ENCODE assay signal across 28 cellular contexts in genomic region chr6:119052985-119053384, GRCh38. TPM values are rescaled to one million over a fixed set of nuclear protein-coding genes. Genes with fewer than 3 reads are reported as not detected.
A peak's percentile ranks its signal among the peaks of the same experiment; 100 is the strongest.
DNase-seq lines count a peak whose midpoint lies in the region; ATAC-seq and TF ChIP-seq lines count a peak whose summit lies in the region.
"Had no signal": no experiment of that assay in that cellular context is flagged by ENCODE, and none has a peak within 500 bp of the region (broad histone marks: within the 10 kb centered on the region; RNA-seq: fewer than 3 reads in every experiment).

No MANE protein-coding gene starts in this region.

- WGBS in hepatocyte (ENCODE audit: low lambda C conversion rate, missing lambda C conversion rate) = 69% methylated on average over 1 of the region's 1 CpG

- no peak for DNase-seq in activated T-cell treated with anti-CD3 and anti-CD28 coated beads, Interleukin-2, amount 50 U/mL, for 72 hours
- no peak for DNase-seq in activated T-cell treated with anti-CD3 and anti-CD28 coated beads, Interleukin-2, amount 50 U/mL, for 48 hours
- no peak for DNase-seq in stimulated activated effector memory CD8-positive, alpha-beta T cell treated with anti-CD3 and anti-CD28 coated beads, Interleukin-12 subunit alpha, Interleukin-12 subunit beta, amount 100 ng/mL, for 72 hours (ENCODE audit: low spot score in 2 of 2)
- no peak for DNase-seq in PC-9
- DNase-seq in hepatocyte (ENCODE audit: low spot score) = no peak
- DNase-seq: ACHN; activated CD4-positive, CD25-positive, alpha-beta regulatory T cell; amygdala; brain microvascular endothelial cell; EL; GOT3; lower lobe of right lung; MG63; NCI-H1930; NCI-H524; nucleus accumbens; thyroid gland; uterus had no signal

- TF ChIP-seq CTCF in PC-9 (conservative IDR thresholded peaks at IDR 0.05) (no peak), hepatocyte (IDR thresholded peaks at IDR 0.05; ENCODE audit: poor library complexity) (no peak)

- H3K79me2 ChIP-seq in PC-9 (ENCODE audit: low read depth) (no peaks in the 10 kb centered on the region), hepatocyte (no peaks in the 10 kb centered on the region)

- H3K27ac ChIP-seq in PC-9 = no peak overlapping the region
- no peak overlapping the region for H3K27ac ChIP-seq in hepatocyte
- H3K27ac ChIP-seq: brain microvascular endothelial cell, gastroesophageal sphincter, HL-60, KMS-11, lower lobe of right lung, prostate gland, thyroid gland, uterus had no signal

- CTCF ChIA-PET in PC-9 (lab: Charles Lee) = no interaction called here

- BruUV-seq in PC-9 (replicated peaks; lab: Mats Ljungman, UMichigan) = no TSS peak

- H3K9me2 ChIP-seq in PC-9 (ENCODE audit: insufficient read depth) (no peaks in the 10 kb centered on the region), hepatocyte (replicated peaks; ENCODE audit: insufficient read depth) (no peaks in the 10 kb centered on the region)

- no peak overlapping the region for H3K27ac Mint-ChIP-seq in activated T-cell treated with anti-CD3 and anti-CD28 coated beads, Interleukin-2, amount 50 U/mL, for 72 hours
- no peak overlapping the region for H3K27ac Mint-ChIP-seq in stimulated activated effector memory CD8-positive, alpha-beta T cell treated with anti-CD3 and anti-CD28 coated beads, Interleukin-12 subunit alpha, Interleukin-12 subunit beta, amount 100 ng/mL, for 72 hours
- H3K27ac Mint-ChIP-seq: B cell had no signal

- no peaks in the 10 kb centered on the region for H3K4me1 ChIP-seq in PC-9 (replicated peaks; ENCODE audit: insufficient read depth)
- H3K4me1 ChIP-seq in hepatocyte (ENCODE audit: insufficient read depth) = no peaks in the 10 kb centered on the region
- H3K4me1 ChIP-seq: gastroesophageal sphincter, lower lobe of right lung, prostate gland, thyroid gland, uterus had no signal

- ATAC-seq in activated T-cell treated with anti-CD3 and anti-CD28 coated beads, Interleukin-2, amount 50 U/mL, for 72 hours (replicated peaks in 1 of 2) = peak; percentile 71
- peak; percentile 49 for ATAC-seq in GM19438 (IDR thresholded peaks at IDR 0.05; ENCODE audit: low read depth, unreplicated experiment)
- ATAC-seq in HG03520 (IDR thresholded peaks at IDR 0.05; ENCODE audit: unreplicated experiment) = peak; percentile 22
- ATAC-seq in stimulated activated effector memory CD8-positive, alpha-beta T cell treated with anti-CD3 and anti-CD28 coated beads, Interleukin-12 subunit alpha, Interleukin-12 subunit beta, amount 100 ng/mL, for 72 hours = peak; percentile 65
- ATAC-seq: gastroesophageal sphincter, lower lobe of right lung, sciatic nerve had no signal

- peaks cover 0 to 5% of the 10 kb centered on the region in 2 donors for H3K36me3 Mint-ChIP-seq in activated T-cell treated with anti-CD3 and anti-CD28 coated beads, Interleukin-2, amount 50 U/mL, for 72 hours (ENCODE audit: insufficient read depth in 2 of 2)
- H3K36me3 Mint-ChIP-seq in stimulated activated effector memory CD8-positive, alpha-beta T cell treated with anti-CD3 and anti-CD28 coated beads, Interleukin-12 subunit alpha, Interleukin-12 subunit beta, amount 100 ng/mL, for 72 hours = no peaks in the 10 kb centered on the region

- H3K36me3 ChIP-seq in PC-9 (ENCODE audit: low read depth) = no peaks in the 10 kb centered on the region
- no peaks in the 10 kb centered on the region for H3K36me3 ChIP-seq in hepatocyte (replicated peaks; ENCODE audit: insufficient read depth, low read depth)
- H3K36me3 ChIP-seq: brain microvascular endothelial cell, gastroesophageal sphincter, lower lobe of right lung, MG63, prostate gland, thyroid gland, uterus had no signal

- H4K20me1 ChIP-seq in PC-9 (ENCODE audit: insufficient read depth) (no peaks in the 10 kb centered on the region), hepatocyte (ENCODE audit: insufficient read depth, poor library complexity, severe bottlenecking) (no peaks in the 10 kb centered on the region)

- POLR2A ChIA-PET in PC-9 (lab: Charles Lee; ENCODE audit: unreplicated experiment) = no interaction called here

- peaks cover 0 to 5% of the 10 kb centered on the region in 2 donors for H3K9me3 Mint-ChIP-seq in activated T-cell treated with anti-CD3 and anti-CD28 coated beads, Interleukin-2, amount 50 U/mL, for 72 hours
- H3K9me3 Mint-ChIP-seq in stimulated activated effector memory CD8-positive, alpha-beta T cell treated with anti-CD3 and anti-CD28 coated beads, Interleukin-12 subunit alpha, Interleukin-12 subunit beta, amount 100 ng/mL, for 72 hours = no peaks in the 10 kb centered on the region
- H3K9me3 Mint-ChIP-seq: activated naive CD4-positive, alpha-beta T cell treated with anti-CD3 and anti-CD28 coated beads, Interleukin-2, amount 50 U/mL, for 24 hours had no signal

- peaks cover 26% of the 10 kb centered on the region for H3K4me1 Mint-ChIP-seq in activated T-cell treated with anti-CD3 and anti-CD28 coated beads, Interleukin-2, amount 50 U/mL, for 72 hours (ENCODE audit: low read depth)
- peaks cover 19% of the 10 kb centered on the region for H3K4me1 Mint-ChIP-seq in stimulated activated effector memory CD8-positive, alpha-beta T cell treated with anti-CD3 and anti-CD28 coated beads, Interleukin-12 subunit alpha, Interleukin-12 subunit beta, amount 100 ng/mL, for 72 hours
- H3K4me1 Mint-ChIP-seq: B cell had no signal

- intact Hi-C loops in PC-9 (cut with micrococcal nuclease; ENCODE audit: unreplicated experiment) = no loop called here

- no peaks in the 10 kb centered on the region for H3K27me3 Mint-ChIP-seq in activated T-cell treated with anti-CD3 and anti-CD28 coated beads, Interleukin-2, amount 50 U/mL, for 72 hours (ENCODE audit: low read depth)
- H3K27me3 Mint-ChIP-seq: activated naive CD4-positive, alpha-beta T cell treated with anti-CD3 and anti-CD28 coated beads, Interleukin-2, amount 50 U/mL, for 24 hours; naive thymus-derived CD8-positive, alpha-beta T cell had no signal

- H3K4me3 Mint-ChIP-seq in activated T-cell treated with anti-CD3 and anti-CD28 coated beads, Interleukin-2, amount 50 U/mL, for 72 hours = peak overlapping the region; percentile 27 to 31
- H3K4me3 Mint-ChIP-seq in stimulated activated effector memory CD8-positive, alpha-beta T cell treated with anti-CD3 and anti-CD28 coated beads, Interleukin-12 subunit alpha, Interleukin-12 subunit beta, amount 100 ng/mL, for 72 hours = no peak overlapping the region
- H3K4me3 Mint-ChIP-seq: activated naive CD4-positive, alpha-beta T cell treated with anti-CD3 and anti-CD28 coated beads, Interleukin-2, amount 50 U/mL, for 24 hours; B cell; naive thymus-derived CD8-positive, alpha-beta T cell had no signal

- no peak overlapping the region for H2AFZ ChIP-seq in PC-9
- H2AFZ ChIP-seq in hepatocyte = no peak overlapping the region

- no peaks in the 10 kb centered on the region for H3F3A ChIP-seq in PC-9 (ENCODE audit: insufficient read depth, low read depth)

- no peaks in the 10 kb centered on the region for H3K9me3 ChIP-seq in PC-9 (ENCODE audit: insufficient read depth, low read depth)
- H3K9me3 ChIP-seq in hepatocyte (ENCODE audit: low read depth) = no peaks in the 10 kb centered on the region
- H3K9me3 ChIP-seq: gastroesophageal sphincter, lower lobe of right lung, MG63, prostate gland, thyroid gland, uterus had no signal

- no peak overlapping the region for H3K4me3 ChIP-seq in PC-9
- no peak overlapping the region for H3K4me3 ChIP-seq in hepatocyte
- H3K4me3 ChIP-seq: gastroesophageal sphincter, lower lobe of right lung, MG63, prostate gland, thyroid gland, uterus had no signal

- H3K4me2 ChIP-seq in PC-9 (no peak overlapping the region), hepatocyte (no peak overlapping the region)
- H3K4me2 ChIP-seq: KMS-11 had no signal

- H3K27me3 ChIP-seq in PC-9 (ENCODE audit: insufficient read depth, low read depth) = no peaks in the 10 kb centered on the region
- H3K27me3 ChIP-seq in hepatocyte = no peaks in the 10 kb centered on the region
- H3K27me3 ChIP-seq: brain microvascular endothelial cell, gastroesophageal sphincter, MG63, thyroid gland, uterus had no signal

RNA-seq across cellular contexts. Expression of gene FAM184A, which starts 25.5 kb away (rescaled TPM):
- 10 to 100 TPM; 18.4 to 18.5 TPM for total RNA-seq in activated T-cell treated with anti-CD3 and anti-CD28 coated beads, Interleukin-2, amount 50 U/mL, for 72 hours
- 0.85 and 1.1 TPM in 2 replicates for total RNA-seq in PC-9 (2021)
- total RNA-seq in hepatocyte = 7.4 and 14.1 TPM in 2 replicates
- 4.8 and 5.6 TPM in 2 replicates for polyA plus RNA-seq in hepatocyte
